Comparison of ENCODE assay signal across 19 cellular contexts in the genomic region with DNA sequence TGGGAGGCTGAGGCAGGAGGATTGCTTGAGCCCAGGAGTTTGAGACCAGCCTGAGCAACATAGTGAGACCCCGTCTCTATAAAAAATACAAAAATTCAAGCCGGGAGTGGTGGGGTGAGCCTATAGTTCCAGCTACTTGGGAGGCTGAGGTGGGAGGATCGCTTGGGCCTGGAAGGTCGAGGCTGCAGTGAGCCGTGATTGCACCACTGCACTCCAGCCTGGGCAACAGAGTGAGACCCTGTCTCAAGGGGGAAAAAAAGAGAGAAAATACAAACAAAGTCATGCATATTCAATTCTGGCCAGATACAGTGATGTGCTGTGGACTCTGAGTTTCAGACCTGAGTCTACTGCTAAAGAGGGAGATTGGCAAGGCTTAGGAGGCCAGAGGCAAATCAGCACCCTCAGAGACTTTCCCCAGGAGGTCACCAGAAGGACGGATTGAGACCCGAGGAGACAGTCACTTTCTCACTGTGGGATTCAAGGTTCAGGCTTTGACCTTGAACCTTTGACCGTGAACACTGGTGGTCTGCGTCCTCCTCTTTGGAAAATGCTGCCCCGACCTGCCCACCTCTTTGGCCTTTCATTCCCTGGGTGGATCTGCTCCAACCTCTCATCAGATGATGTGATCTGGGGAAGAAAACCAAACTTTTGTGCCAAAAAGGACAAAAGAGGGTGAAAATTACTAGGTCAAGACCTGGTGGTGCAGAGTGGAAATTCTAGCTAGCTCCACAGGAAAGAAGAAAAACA. TPM values are rescaled to one million over a fixed set of nuclear protein-coding genes. Genes with fewer than 3 reads are reported as not detected.
DNase-seq lines count a peak whose midpoint lies in the region; ATAC-seq, FAIRE-seq and TF ChIP-seq lines count a peak whose summit lies in the region.
"Had no signal": no experiment of that assay in that cellular context is flagged by ENCODE, and none has a peak within 500 bp of the region (broad histone marks: within the 10 kb centered on the region; RNA-seq: fewer than 3 reads in every experiment).

No MANE protein-coding gene starts in this region.

- peaks cover 0 to 7% of the 10 kb centered on the region in 2 experiments; a peak in 2 of 4 replicates for H3K79me1 ChIP-seq in IMR-90 (ENCODE audit: low read depth in 1 of 2, low read length in 2 of 2)

- H3K27ac ChIP-seq in IMR-90 (ENCODE audit: insufficient read depth, low read length) (no peak overlapping the region), ascending aorta (peak overlapping the region; percentile 75 to 80), kidney (ENCODE audit: low read depth in 2 of 2, low read length in 2 of 2) (peak overlapping the region in 1 of 2 donors; percentile 23)
- H3K27ac ChIP-seq: RWPE1 had no signal

- dilution Hi-C loops in IMR-90 (cut with HindIII; ENCODE audit: low sequenced_read_pairs, unreplicated experiment) = no loop called here

- peak overlapping the region; percentile 58 for H4K91ac ChIP-seq in IMR-90 (ENCODE audit: insufficient read depth, low read depth, low read length)

- H3K9me3 Mint-ChIP-seq in stimulated activated memory B cell treated with anti-CD40 and anti-IgM and Interleukin-4, amounts not matched to agents 10 μg/mL and 1 μg/mL and 100 μg/mL, for 72 hours = no peaks in the 10 kb centered on the region
- H3K9me3 Mint-ChIP-seq in nephron progenitor cell = no peaks in the 10 kb centered on the region
- H3K9me3 Mint-ChIP-seq: activated CD4-positive, alpha-beta T cell treated with anti-CD3 and anti-CD28 coated beads, Interleukin-2, amount 10 ng/mL, durations not matched to agents 24 days and 14 days; activated T-cell treated with anti-CD3 and anti-CD28 coated beads, Interleukin-2, amount 50 U/mL, for 4 hours; CD14-positive monocyte; H9 had no signal

- H3K4me1 ChIP-seq in IMR-90 (ENCODE audit: control insufficient read depth, insufficient read depth, low read length) (peaks cover 7% of the 10 kb centered on the region), ascending aorta (peaks cover 3 to 16% of the 10 kb centered on the region in 2 donors), kidney (ENCODE audit: control insufficient read depth in 1 of 2, insufficient read depth in 1 of 2, low read depth in 1 of 2, low read length in 2 of 2) (peaks cover 8 to 12% of the 10 kb centered on the region in 2 donors)

- in situ Hi-C loops in IMR-90 (cut with MboI; ENCODE audit: low sequenced_read_pairs) = no loop called here

- H3K4me3 ChIP-seq in IMR-90 (ENCODE audit: insufficient read depth, low read depth, low read length) = no peak overlapping the region
- H3K4me3 ChIP-seq in ascending aorta = no peak overlapping the region
- H3K4me3 ChIP-seq in kidney (ENCODE audit: low read length in 2 of 2) = no peak overlapping the region
- H3K4me3 ChIP-seq: esophagus squamous epithelium, lung had no signal

- POLR2A ChIA-PET in IMR-90 (lab: Charles Lee; ENCODE audit: unreplicated experiment) = no interaction called here

- H2BK15ac ChIP-seq in IMR-90 (ENCODE audit: low read depth, low read length) = peak overlapping the region; percentile 45; the same call in 2 of the 3 replicates

- H3K27ac Mint-ChIP-seq in stimulated activated memory B cell treated with anti-CD40 and anti-IgM and Interleukin-4, amounts not matched to agents 10 μg/mL and 1 μg/mL and 100 μg/mL, for 72 hours = peak overlapping the region; percentile 7
- H3K27ac Mint-ChIP-seq in nephron progenitor cell = no peak overlapping the region
- H3K27ac Mint-ChIP-seq: CD14-positive monocyte had no signal

- intact Hi-C loops in IMR-90 (cut with micrococcal nuclease) (no loop called here), ascending aorta (cut with DNase I) (no loop called here), kidney (cut with DNase I) (no loop called here)

- no peaks in the 10 kb centered on the region for H4K20me1 ChIP-seq in IMR-90 (ENCODE audit: insufficient read depth, low read length)

- DNase-seq in IMR-90 = no peak
- no peak for DNase-seq in ascending aorta (ENCODE audit: low spot score in 2 of 2)
- peak; percentile 54 for DNase-seq in kidney
- DNase-seq in NCI-H1092 treated with DMSO at 0.1 percent for 48 hours (lab: John Stamatoyannopoulos, UW) = no peak
- DNase-seq in nephron progenitor cell = no peak
- DNase-seq: activated T-cell treated with anti-CD3 and anti-CD28 coated beads, Interleukin-2, amount 50 U/mL, for 4 hours; DND-41; esophagus squamous epithelium; H9; NCI-H2081; occipital lobe; stimulated activated CD4-positive, alpha-beta T cell treated with anti-CD3 and anti-CD28 coated beads, Interleukin-12 subunit alpha, Interleukin-12 subunit beta, amount 100 ng/mL, for 4 hours had no signal

- H4K5ac ChIP-seq in IMR-90 (ENCODE audit: low read depth, low read length) = no peak overlapping the region

- peaks cover 25% of the 10 kb centered on the region for H3K36me3 Mint-ChIP-seq in stimulated activated memory B cell treated with anti-CD40 and anti-IgM and Interleukin-4, amounts not matched to agents 10 μg/mL and 1 μg/mL and 100 μg/mL, for 72 hours
- H3K36me3 Mint-ChIP-seq in nephron progenitor cell (ENCODE audit: low read depth) = no peaks in the 10 kb centered on the region

- H2BK5ac ChIP-seq in IMR-90 (ENCODE audit: low read depth, low read length, poor library complexity, severe bottlenecking) = no peak overlapping the region

- peak overlapping the region; percentile 85; the same call in 1 of the 2 replicates for H3K14ac ChIP-seq in IMR-90 (replicated peaks; ENCODE audit: low read depth, low read length)

- H3K27me3 ChIP-seq in IMR-90 (ENCODE audit: control insufficient read depth, insufficient read depth, low read length) (no peaks in the 10 kb centered on the region), ascending aorta (no peaks in the 10 kb centered on the region)

- H2BK120ac ChIP-seq in IMR-90 (ENCODE audit: low read depth, low read length) = peak overlapping the region; percentile 94

- H4K8ac ChIP-seq in IMR-90 (ENCODE audit: low read depth in 2 of 2, low read length in 2 of 2) = peak overlapping the region; percentile 46 to 70; a peak in 3 of 4 replicates

- peak overlapping the region; percentile 93 for H3K4ac ChIP-seq in IMR-90 (ENCODE audit: low read depth, low read length)

- H3K9ac ChIP-seq in IMR-90 (ENCODE audit: low read depth, low read length) (no peak overlapping the region), kidney (ENCODE audit: low read length in 2 of 2) (peak overlapping the region in 1 of 2 donors; percentile 28)

- H3K18ac ChIP-seq in IMR-90 (ENCODE audit: low read depth, low read length) = no peak overlapping the region

- H3K9me3 ChIP-seq in IMR-90 (ENCODE audit: control insufficient read depth, insufficient read depth, low read length) (no peaks in the 10 kb centered on the region), ascending aorta (no peaks in the 10 kb centered on the region), kidney (ENCODE audit: control insufficient read depth in 1 of 2, low read length in 2 of 2) (no peaks in the 10 kb centered on the region)
- H3K9me3 ChIP-seq: esophagus squamous epithelium had no signal

- H2AK9ac ChIP-seq in IMR-90 (replicated peaks; ENCODE audit: low read depth, low read length, poor library complexity) = peak overlapping the region; percentile 87

- peak overlapping the region; percentile 87; the same call in 1 of the 2 replicates for H2AK5ac ChIP-seq in IMR-90 (ENCODE audit: low read depth, low read length)

- FAIRE-seq in kidney (lab: Jason Lieb, UNC) = no peak

- H3K56ac ChIP-seq in IMR-90 (ENCODE audit: extremely low read depth, insufficient read depth, low read length) = no peak overlapping the region

- ATAC-seq in IMR-90 (ENCODE audit: low read depth) = no peak
- no peak for ATAC-seq in stimulated activated memory B cell treated with anti-CD40 and anti-IgM and Interleukin-4, amounts not matched to agents 10 μg/mL and 1 μg/mL and 100 μg/mL, for 72 hours
- ATAC-seq in HG03108 (IDR thresholded peaks at IDR 0.05; ENCODE audit: unreplicated experiment) = no peak
- ATAC-seq in GM21381 (IDR thresholded peaks at IDR 0.05; ENCODE audit: unreplicated experiment) = no peak
- ATAC-seq: activated T-cell treated with anti-CD3 and anti-CD28 coated beads, Interleukin-2, amount 50 U/mL, for 4 hours had no signal

- no peak for TF ChIP-seq RAD21 in IMR-90 (IDR thresholded peaks at IDR 0.05; ENCODE audit: low read length)

- CTCF ChIA-PET in IMR-90 (lab: Yijun Ruan, JAX) = no interaction called here

- no peak overlapping the region for H2AFZ ChIP-seq in IMR-90 (replicated peaks; ENCODE audit: low read length, poor library complexity)

- TF ChIP-seq CTCF in IMR-90 (conservative IDR thresholded peaks at IDR 0.05; ENCODE audit: low read depth, low read length) = no peak
- TF ChIP-seq CTCF in ascending aorta (IDR thresholded peaks at IDR 0.05) = no peak
- no peak for TF ChIP-seq CTCF in kidney (IDR thresholded peaks at IDR 0.05; ENCODE audit: borderline replicate concordance, extremely low read depth, insufficient read depth)
- TF ChIP-seq CTCF in nephron progenitor cell (IDR thresholded peaks at IDR 0.05) = no peak

- H3K9me1 ChIP-seq in IMR-90 (ENCODE audit: insufficient read depth, low read length) = peaks cover 15% of the 10 kb centered on the region

- TF ChIP-seq POLR2A in IMR-90 (IDR thresholded peaks at IDR 0.05; ENCODE audit: low read depth, low read length) = no peak

- peaks cover 6% of the 10 kb centered on the region for H3K4me1 Mint-ChIP-seq in stimulated activated memory B cell treated with anti-CD40 and anti-IgM and Interleukin-4, amounts not matched to agents 10 μg/mL and 1 μg/mL and 100 μg/mL, for 72 hours
- peaks cover 33% of the 10 kb centered on the region for H3K4me1 Mint-ChIP-seq in nephron progenitor cell

- H3K4me3 Mint-ChIP-seq in stimulated activated memory B cell treated with anti-CD40 and anti-IgM and Interleukin-4, amounts not matched to agents 10 μg/mL and 1 μg/mL and 100 μg/mL, for 72 hours = no peak overlapping the region
- H3K4me3 Mint-ChIP-seq in nephron progenitor cell = no peak overlapping the region
- H3K4me3 Mint-ChIP-seq: activated T-cell treated with anti-CD3 and anti-CD28 coated beads, Interleukin-2, amount 50 U/mL, for 4 hours; CD14-positive monocyte; H9 had no signal

- no TSS peak for BruUV-seq in IMR-90 (replicated peaks; lab: Mats Ljungman, UMichigan)

- H3K23ac ChIP-seq in IMR-90 (ENCODE audit: low read depth, low read length) = peak overlapping the region; percentile 25; the same call in 1 of the 2 replicates

- peak overlapping the region; percentile 73 for H2BK20ac ChIP-seq in IMR-90 (ENCODE audit: low read depth, low read length)

- H3K27me3 Mint-ChIP-seq in stimulated activated memory B cell treated with anti-CD40 and anti-IgM and Interleukin-4, amounts not matched to agents 10 μg/mL and 1 μg/mL and 100 μg/mL, for 72 hours = no peaks in the 10 kb centered on the region
- peaks cover 13% of the 10 kb centered on the region for H3K27me3 Mint-ChIP-seq in nephron progenitor cell (ENCODE audit: low read depth, poor library complexity)
- H3K27me3 Mint-ChIP-seq: activated CD4-positive, alpha-beta T cell treated with anti-CD3 and anti-CD28 coated beads, Interleukin-2, amount 10 ng/mL, durations not matched to agents 24 days and 14 days had no signal

- peaks cover 80% of the 10 kb centered on the region for H3K36me3 ChIP-seq in IMR-90 (ENCODE audit: control insufficient read depth, insufficient read depth, low read length)
- peaks cover 68 to 79% of the 10 kb centered on the region in 2 donors for H3K36me3 ChIP-seq in ascending aorta
- H3K36me3 ChIP-seq in kidney (ENCODE audit: control insufficient read depth in 1 of 2, insufficient read depth in 2 of 2, low read length in 2 of 2) = peaks cover 0 to 2% of the 10 kb centered on the region in 2 donors

- WGBS in IMR-90 (ENCODE audit: extremely low coverage in 2 of 2, insufficient read length in 1 of 2), 2 experiments = no CpG with 5 or more reads among the region's 10 CpGs

- no peak overlapping the region for H3K4me2 ChIP-seq in IMR-90 (ENCODE audit: low read depth, low read length)

RNA-seq across cellular contexts. Expression of a gene that starts 31.2 kb away (rescaled TPM):
- total RNA-seq in IMR-90 (2012; rRNA removed) = 237 and 268 TPM in 2 replicates
- 239 and 292 TPM in 2 replicates for polyA plus RNA-seq in IMR-90 (2012; rRNA removed)
- polyA plus RNA-seq in IMR-90 (2012; cell fraction: cytosol; rRNA removed) = 370 and 502 TPM in 2 replicates
- polyA plus RNA-seq in IMR-90 (2012; cell fraction: nucleus; rRNA removed; ENCODE audit: low replicate concordance) = 218 and 328 TPM in 2 replicates
- 529 TPM for total RNA-seq in ascending aorta
- 611 TPM for total RNA-seq in kidney
- 44.6 TPM for polyA plus RNA-seq in kidney (ENCODE audit: insufficient read depth, low read depth, low replicate concordance)
